9 cellular contexts compared by ENCODE assay signal in genomic region chr5:55146543-55147151, GRCh38. TPM values are rescaled to one million over a fixed set of nuclear protein-coding genes. Genes with fewer than 3 reads are reported as not detected.
DNase-seq lines count a peak whose midpoint lies in the region; ATAC-seq, FAIRE-seq and TF ChIP-seq lines count a peak whose summit lies in the region.
"Had no signal": no experiment of that assay in that cellular context is flagged by ENCODE, and none has a peak within 500 bp of the region (broad histone marks: within the 10 kb centered on the region; RNA-seq: fewer than 3 reads in every experiment).

No MANE protein-coding gene starts in this region.

- TF ChIP-seq CTCF in CD8-positive, alpha-beta T cell (IDR thresholded peaks at IDR 0.05): peak; percentile 98
- TF ChIP-seq CTCF in endothelial cell of umbilical vein (IDR thresholded peaks at IDR 0.05; ENCODE audit: extremely low read depth in 1 of 2, insufficient read depth in 1 of 2, low read depth in 1 of 2, low read length in 2 of 2): peak; percentile 90 to 94
- peak; percentile 83 for TF ChIP-seq CTCF in mucosa of descending colon (IDR thresholded peaks at IDR 0.05)

- H3K9ac ChIP-seq in NT2/D1 (ENCODE audit: insufficient read length, low read depth): no peak overlapping the region
- no peak overlapping the region for H3K9ac ChIP-seq in endothelial cell of umbilical vein (replicated peaks; ENCODE audit: extremely low read depth, insufficient read depth, low read length)

- H3K79me2 ChIP-seq in endothelial cell of umbilical vein (ENCODE audit: control insufficient read depth, insufficient read depth, low read length): no peaks in the 10 kb centered on the region

- no peaks in the 10 kb centered on the region for H3K9me3 ChIP-seq in CD8-positive, alpha-beta T cell (ENCODE audit: low read length)
- no peaks in the 10 kb centered on the region for H3K9me3 ChIP-seq in NT2/D1 (ENCODE audit: insufficient read depth, low read length)
- no peaks in the 10 kb centered on the region for H3K9me3 ChIP-seq in endothelial cell of umbilical vein (replicated peaks; ENCODE audit: control insufficient read depth, insufficient read depth, low read length)
- no peaks in the 10 kb centered on the region for H3K9me3 ChIP-seq in mucosa of descending colon

- H3K27me3 Mint-ChIP-seq in CD8-positive, alpha-beta T cell (ENCODE audit: low read depth): no peaks in the 10 kb centered on the region

- intact Hi-C loops in CD8-positive, alpha-beta T cell (cut with DNase I, micrococcal nuclease): loop anchor here (1.0 kb wide), 4 partner anchors 44 to 240 kb away; partner anchors contain the start of gene GZMA (in 1 of the 2)
- intact Hi-C loops in endothelial cell of umbilical vein (cut with micrococcal nuclease): loop anchor here (1.0 to 2.0 kb wide), 4 partner anchors 161 to 630 kb away; partner anchors contain the start of genes ESM1 and SNX18
- intact Hi-C loops in mucosa of descending colon (cut with DNase I, micrococcal nuclease): loop anchor here (10.0 kb wide), 2 partner anchors 202 to 242 kb away; no protein-coding TSS in a partner anchor

- DNase-seq in CD8-positive, alpha-beta T cell: peak; percentile 65 to 89 (median 75)
- DNase-seq in NT2/D1 (ENCODE audit: low read depth, low spot score) (peak; percentile 76), endothelial cell of umbilical vein (ENCODE audit: low read depth, low spot score) (peak; percentile 92), mucosa of descending colon (peak in 2 of 3 donors; percentile 79 to 90)
- DNase-seq in activated CD8-positive, alpha-beta memory T cell treated with anti-CD3 and anti-CD28 coated beads for 4 hours (ENCODE audit: low read depth in 2 of 2): peak; percentile 64
- peak; percentile 66 for DNase-seq in stimulated activated CD8-positive, alpha-beta memory T cell treated with anti-CD3 and anti-CD28 coated beads, Interleukin-4, amount 100 ng/mL, for 24 hours (ENCODE audit: low read depth)

- H3K9me3 Mint-ChIP-seq in CD8-positive, alpha-beta T cell: no peaks in the 10 kb centered on the region
- H3K9me3 Mint-ChIP-seq: IgD-negative memory B cell had no signal

- no peaks in the 10 kb centered on the region for H3K9me1 ChIP-seq in endothelial cell of umbilical vein (replicated peaks; ENCODE audit: control insufficient read depth, extremely low read depth, insufficient read depth, low read length)

- no peaks in the 10 kb centered on the region for H4K20me1 ChIP-seq in endothelial cell of umbilical vein (replicated peaks; ENCODE audit: control insufficient read depth, extremely low read depth, insufficient read depth, low read length)

- peak overlapping the region; percentile 51 for H3K4me2 ChIP-seq in endothelial cell of umbilical vein (ENCODE audit: insufficient read depth, low read length)

- dilution Hi-C loops in endothelial cell of umbilical vein (cut with MboI; ENCODE audit: extremely low pct_ligation_motif_present, low sequenced_read_pairs): loop anchor here (25.0 kb wide), 1 partner anchor 159 kb away; the partner anchor contains the start of gene ESM1

- TF ChIP-seq EP300 in Ishikawa (IDR thresholded peaks at IDR 0.05; ENCODE audit: borderline replicate concordance): no peak

- BruUV-seq in endothelial cell of umbilical vein (replicated peaks; lab: Mats Ljungman, UMichigan): no TSS peak

- TF ChIP-seq RAD21 in Ishikawa (IDR thresholded peaks at IDR 0.05; ENCODE audit: low read depth): peak; percentile 97

- TF ChIP-seq POLR2A in endothelial cell of umbilical vein (IDR thresholded peaks at IDR 0.05; ENCODE audit: low read depth, low read length): no peak

- H3K36me3 ChIP-seq in CD8-positive, alpha-beta T cell (ENCODE audit: insufficient read depth, low read length): no peaks in the 10 kb centered on the region
- H3K36me3 ChIP-seq in NT2/D1 (ENCODE audit: insufficient read depth, insufficient read length, low read length) (no peaks in the 10 kb centered on the region), endothelial cell of umbilical vein (ENCODE audit: control insufficient read depth in 2 of 2, extremely low read depth in 1 of 2, insufficient read depth in 2 of 2, low read length in 2 of 2) (no peaks in the 10 kb centered on the region), mucosa of descending colon (ENCODE audit: low read depth) (no peaks in the 10 kb centered on the region)

- no peak overlapping the region for H2AFZ ChIP-seq in endothelial cell of umbilical vein (ENCODE audit: low read depth, low read length)

- H3K4me1 Mint-ChIP-seq in CD8-positive, alpha-beta T cell (ENCODE audit: low read depth): peaks cover 13% of the 10 kb centered on the region

- no peak overlapping the region for H3K4me3 ChIP-seq in CD8-positive, alpha-beta T cell (ENCODE audit: low read depth, low read length)
- H3K4me3 ChIP-seq in NT2/D1 (ENCODE audit: insufficient read length, low read depth) (no peak overlapping the region), endothelial cell of umbilical vein (replicated peaks in 1 of 3; ENCODE audit: insufficient read depth in 1 of 3, low read depth in 1 of 3, low read length in 3 of 3) (no peak overlapping the region), mucosa of descending colon (no peak overlapping the region)

- H3K36me3 Mint-ChIP-seq in CD8-positive, alpha-beta T cell: no peaks in the 10 kb centered on the region
- H3K36me3 Mint-ChIP-seq: IgD-negative memory B cell had no signal

- H3K27ac Mint-ChIP-seq in CD8-positive, alpha-beta T cell: no peak overlapping the region
- H3K27ac Mint-ChIP-seq: IgD-negative memory B cell had no signal

- peak; percentile 98 for FAIRE-seq in endothelial cell of umbilical vein (lab: Jason Lieb, UNC)

- no peak overlapping the region for H3K27ac ChIP-seq in CD8-positive, alpha-beta T cell (ENCODE audit: low read depth, low read length)
- H3K27ac ChIP-seq in endothelial cell of umbilical vein (ENCODE audit: insufficient read depth, low read depth, low read length): no peak overlapping the region

- no peaks in the 10 kb centered on the region for H3K27me3 ChIP-seq in CD8-positive, alpha-beta T cell (ENCODE audit: insufficient read depth, low read length)
- H3K27me3 ChIP-seq in NT2/D1 (ENCODE audit: insufficient read depth, insufficient read length): no peaks in the 10 kb centered on the region
- H3K27me3 ChIP-seq in endothelial cell of umbilical vein (ENCODE audit: control insufficient read depth in 2 of 2, insufficient read depth in 2 of 2, low read length in 2 of 2): no peaks in the 10 kb centered on the region

- POLR2A ChIA-PET in CD8-positive, alpha-beta T cell (lab: Charles Lee): interaction anchor here (1.3 to 1.6 kb wide), 2 partner anchors 109 to 202 kb away, joined by 3 to 6 read pairs; no protein-coding TSS in a partner anchor
- POLR2A ChIA-PET in endothelial cell of umbilical vein (lab: Charles Lee): interaction anchor here (1.0 kb wide), 1 partner anchor 164 kb away, joined by 3 read pairs; no protein-coding TSS in a partner anchor

- H3K4me3 Mint-ChIP-seq in CD8-positive, alpha-beta T cell: peak overlapping the region; percentile 30
- H3K4me3 Mint-ChIP-seq: IgD-negative memory B cell had no signal

- CTCF ChIA-PET in CD8-positive, alpha-beta T cell (lab: Charles Lee): interaction anchor here (0.6 to 9.5 kb wide), 60 partner anchors 8 to 629 kb away, joined by 3 to 187 read pairs (median 5); partner anchors contain the start of genes GPX8 and SNX18
- CTCF ChIA-PET in endothelial cell of umbilical vein (lab: Charles Lee): interaction anchor here (0.6 to 5.3 kb wide), 25 partner anchors 13 to 903 kb away, joined by 3 to 111 read pairs (median 4); partner anchors contain the start of genes ESM1, GPX8 and SNX18

- peak; percentile 92 for ATAC-seq in CD8-positive, alpha-beta T cell
- peak; percentile 68 for ATAC-seq in GM21367 (IDR thresholded peaks at IDR 0.05; ENCODE audit: unreplicated experiment)
- ATAC-seq in mucosa of descending colon: peak; percentile 95

- H3K4me1 ChIP-seq in CD8-positive, alpha-beta T cell (ENCODE audit: insufficient read depth, low read length): peaks cover 15% of the 10 kb centered on the region
- H3K4me1 ChIP-seq in NT2/D1 (ENCODE audit: insufficient read depth, insufficient read length) (no peaks in the 10 kb centered on the region), endothelial cell of umbilical vein (ENCODE audit: control insufficient read depth, extremely low read depth, insufficient read depth, low read length) (peaks cover 5% of the 10 kb centered on the region), mucosa of descending colon (ENCODE audit: low read depth) (no peaks in the 10 kb centered on the region)

RNA-seq across cellular contexts. Expression of gene GPX8, which starts 13.3 kb away (rescaled TPM):
- total RNA-seq in CD8-positive, alpha-beta T cell: not detected
- total RNA-seq in endothelial cell of umbilical vein (147 and 161 TPM in 2 replicates), mucosa of descending colon (1 to 10 TPM; 1.9 to 9.5 (median 8.6) TPM)
- polyA plus RNA-seq in endothelial cell of umbilical vein: 45.1 and 60.1 TPM in 2 replicates
- polyA plus RNA-seq in endothelial cell of umbilical vein (2011; cell fraction: cytosol; rRNA removed): 87.7 and 92.3 TPM in 2 replicates
- 48.2 and 69.8 TPM in 2 replicates for polyA plus RNA-seq in endothelial cell of umbilical vein (2011; cell fraction: nucleus; rRNA removed)
- polyA plus RNA-seq in endothelial cell of umbilical vein (2012): 79.3 and 119 TPM in 2 replicates
- 47.5 and 50.8 TPM in 2 replicates for polyA minus RNA-seq in endothelial cell of umbilical vein
- 14.0 TPM for polyA minus RNA-seq in endothelial cell of umbilical vein (2011; cell fraction: cytosol; rRNA and poly(A)+ RNA removed)
- 29.0 and 50.8 TPM in 2 replicates for polyA minus RNA-seq in endothelial cell of umbilical vein (2011; cell fraction: nucleus; rRNA and poly(A)+ RNA removed)
- polyA plus RNA-seq: IgD-negative memory B cell had no signal

RNA-seq across cellular contexts. Expression of gene CDC20B, which starts 26.3 kb away (rescaled TPM):
- not detected for total RNA-seq in CD8-positive, alpha-beta T cell
- total RNA-seq in endothelial cell of umbilical vein (0.14 and 0.22 TPM in 2 replicates), mucosa of descending colon (not detected)
- polyA plus RNA-seq in endothelial cell of umbilical vein: 0.22 TPM in 2 replicates
- 0.06 and 0.08 TPM in 2 replicates for polyA plus RNA-seq in endothelial cell of umbilical vein (2011; cell fraction: cytosol; rRNA removed)
- 0.41 and 0.51 TPM in 2 replicates for polyA plus RNA-seq in endothelial cell of umbilical vein (2011; cell fraction: nucleus; rRNA removed)
- 0.15 TPM in 1 of 2 replicates, not detected in the other for polyA plus RNA-seq in endothelial cell of umbilical vein (2012)
- 0.23 TPM in 1 of 2 replicates, not detected in the other for polyA minus RNA-seq in endothelial cell of umbilical vein
- not detected for polyA minus RNA-seq in endothelial cell of umbilical vein (2011; cell fraction: cytosol; rRNA and poly(A)+ RNA removed)
- 0.34 TPM in 1 of 2 replicates, not detected in the other for polyA minus RNA-seq in endothelial cell of umbilical vein (2011; cell fraction: nucleus; rRNA and poly(A)+ RNA removed)
- polyA plus RNA-seq: IgD-negative memory B cell had no signal

RNA-seq across cellular contexts. Expression of gene GZMA, which starts 44.2 kb away (rescaled TPM):
- total RNA-seq in CD8-positive, alpha-beta T cell: 10 to 100 TPM; 13.4 to 13.6 TPM
- total RNA-seq in endothelial cell of umbilical vein (not detected in 2 replicates), mucosa of descending colon (10 to 100 TPM in 1 of 3 donors, 1 to 10 TPM in 2; 9.0 to 17.2 (median 9.3) TPM)
- 0.11 TPM in 1 of 2 replicates, not detected in the other for polyA plus RNA-seq in endothelial cell of umbilical vein
- 0.07 TPM in 1 of 2 replicates, not detected in the other for polyA plus RNA-seq in endothelial cell of umbilical vein (2011; cell fraction: cytosol; rRNA removed)
- polyA plus RNA-seq in endothelial cell of umbilical vein (2011; cell fraction: nucleus; rRNA removed): not detected in 2 replicates
- 0.33 TPM in 1 of 2 replicates, not detected in the other for polyA plus RNA-seq in endothelial cell of umbilical vein (2012)
- polyA minus RNA-seq in endothelial cell of umbilical vein: not detected in 2 replicates
- not detected for polyA minus RNA-seq in endothelial cell of umbilical vein (2011; cell fraction: cytosol; rRNA and poly(A)+ RNA removed)
- polyA minus RNA-seq in endothelial cell of umbilical vein (2011; cell fraction: nucleus; rRNA and poly(A)+ RNA removed): not detected in 2 replicates

Comparison
In these comparisons a context has a peak if more than half of its experiments do, and no peak if none do; other contexts are left out.
1. RNA of gene GPX8, which starts 13.3 kb away (total RNA-seq): 147 to 161 TPM in endothelial cell of umbilical vein; 1.9 to 9.5 TPM in mucosa of descending colon and not detected in CD8-positive, alpha-beta T cell; every median in the first group is over 10 times any median in the second.
2. Peak in every context shown above with its lines, with median percentiles within 50 percentile points of each other: ATAC-seq, DNase-seq and CTCF ChIP-seq.